9 cellular contexts compared by ENCODE assay signal in genomic region chr15:91522609-91523332, GRCh38.
DNase-seq lines count a peak whose midpoint lies in the region; ATAC-seq, FAIRE-seq and TF ChIP-seq lines count a peak whose summit lies in the region.
"Had no signal": no experiment of that assay in that cellular context is flagged by ENCODE, and none has a peak within 500 bp of the region (broad histone marks: within the 10 kb centered on the region; RNA-seq: fewer than 3 reads in every experiment).

No MANE protein-coding gene starts in this region.

- CTCF ChIA-PET in RWPE1 (lab: Yijun Ruan, JAX) = no interaction called here

- WGBS in small intestine, 3 donors = 55 to 60% (median 60%) methylated on average over 2 of the region's 2 CpGs

- POLR2A ChIA-PET in RWPE1 (lab: Yijun Ruan, JAX; ENCODE audit: low non-redundant PET) = no interaction called here

- no peak overlapping the region for H3K4me3 Mint-ChIP-seq in activated CD4-positive, alpha-beta T cell treated with anti-CD3 and anti-CD28 coated beads, Interleukin-2, amount 10 ng/mL, durations not matched to agents 24 days and 14 days
- H3K4me3 Mint-ChIP-seq: T-helper 1 cell treated with Interleukin-12 subunit alpha and Interleukin-12 subunit beta and Interleukin-4 antibody, amounts not matched to agents 30 μg/mL and 1 μg/mL, for 36 hours had no signal

- no peaks in the 10 kb centered on the region for H3K36me3 Mint-ChIP-seq in activated CD4-positive, alpha-beta T cell treated with anti-CD3 and anti-CD28 coated beads, Interleukin-2, amount 10 ng/mL, durations not matched to agents 24 days and 14 days (ENCODE audit: low read depth)

- DNase-seq in activated CD4-positive, alpha-beta T cell treated with anti-CD3 and anti-CD28 coated beads, Interleukin-2, amount 10 ng/mL, durations not matched to agents 24 days and 14 days = peak; percentile 61
- no peak for DNase-seq in activated CD4-positive, alpha-beta T cell treated with anti-CD3 and anti-CD28 coated beads for 4 hours
- peak; percentile 29 for DNase-seq in RWPE1 (ENCODE audit: low spot score)
- peak; percentile 86 for DNase-seq in fibroblast of the aortic adventitia (ENCODE audit: low read depth)
- peak; percentile 24 for DNase-seq in small intestine
- DNase-seq in activated gamma-delta T cell (lab: John Stamatoyannopoulos, UW) = no peak
- no peak for DNase-seq in HTR-8/SVneo (ENCODE audit: insufficient read length, low spot score)

- TF ChIP-seq CTCF in RWPE1 (conservative IDR thresholded peaks at IDR 0.05; ENCODE audit: low read depth) = no peak; the same call in 1 of the 2 replicates
- TF ChIP-seq CTCF in fibroblast of the aortic adventitia (IDR thresholded peaks at IDR 0.05; ENCODE audit: insufficient read depth, low read length) = peak; percentile 72

- ATAC-seq in HG03095 (IDR thresholded peaks at IDR 0.05; ENCODE audit: unreplicated experiment) = no peak

- H3K36me3 ChIP-seq in small intestine (ENCODE audit: control insufficient read depth in 2 of 2, insufficient read depth in 2 of 2, low read length in 2 of 2) = no peaks in the 10 kb centered on the region

- H3K9me3 Mint-ChIP-seq in activated CD4-positive, alpha-beta T cell treated with anti-CD3 and anti-CD28 coated beads, Interleukin-2, amount 10 ng/mL, durations not matched to agents 24 days and 14 days = no peaks in the 10 kb centered on the region
- H3K9me3 Mint-ChIP-seq: T-helper 1 cell treated with Interleukin-12 subunit alpha and Interleukin-12 subunit beta and Interleukin-4 antibody, amounts not matched to agents 30 μg/mL and 1 μg/mL, for 36 hours had no signal

- H3K9me3 ChIP-seq in small intestine (ENCODE audit: control insufficient read depth, low read depth) = no peaks in the 10 kb centered on the region

- FAIRE-seq in small intestine (lab: Jason Lieb, UNC) (no peak), HTR-8/SVneo (lab: Jason Lieb, UNC) (no peak)

- H3K27me3 Mint-ChIP-seq in activated CD4-positive, alpha-beta T cell treated with anti-CD3 and anti-CD28 coated beads, Interleukin-2, amount 10 ng/mL, durations not matched to agents 24 days and 14 days = peaks cover 7% of the 10 kb centered on the region

- intact Hi-C loops in activated CD4-positive, alpha-beta T cell treated with anti-CD3 and anti-CD28 coated beads, Interleukin-2, amount 10 ng/mL, durations not matched to agents 24 days and 14 days (cut with micrococcal nuclease) = loop anchor here (1.0 kb wide), 1 partner anchor 219 kb away; no protein-coding TSS in a partner anchor

- no peaks in the 10 kb centered on the region for H3K27me3 ChIP-seq in small intestine (ENCODE audit: control insufficient read depth in 2 of 2, insufficient read depth in 2 of 2, low read length in 2 of 2)

- H3K4me1 ChIP-seq in small intestine (ENCODE audit: control insufficient read depth in 2 of 2, insufficient read depth in 1 of 2, low read depth in 1 of 2, low read length in 1 of 2) = no peaks in the 10 kb centered on the region

- H3K4me3 ChIP-seq in fibroblast of the aortic adventitia (ENCODE audit: low read depth, low read length) = no peak overlapping the region
- H3K4me3 ChIP-seq in small intestine (ENCODE audit: low read depth in 1 of 2, low read length in 2 of 2) = no peak overlapping the region

- no peak overlapping the region for H3K27ac ChIP-seq in RWPE1
- no peak overlapping the region for H3K27ac ChIP-seq in small intestine (ENCODE audit: low read depth in 1 of 2, low read length in 1 of 2)

- no peak overlapping the region for H3K27ac Mint-ChIP-seq in activated CD4-positive, alpha-beta T cell treated with anti-CD3 and anti-CD28 coated beads, Interleukin-2, amount 10 ng/mL, durations not matched to agents 24 days and 14 days
- H3K27ac Mint-ChIP-seq: T-helper 1 cell treated with Interleukin-12 subunit alpha and Interleukin-12 subunit beta and Interleukin-4 antibody, amounts not matched to agents 30 μg/mL and 1 μg/mL, for 36 hours had no signal

- H3K4me1 Mint-ChIP-seq in activated CD4-positive, alpha-beta T cell treated with anti-CD3 and anti-CD28 coated beads, Interleukin-2, amount 10 ng/mL, durations not matched to agents 24 days and 14 days = peaks cover 9% of the 10 kb centered on the region

Comparison
In these comparisons a context has a peak if more than half of its experiments do, and no peak if none do; other contexts are left out.
1. DNase-seq: peak in activated CD4-positive, alpha-beta T cell treated with anti-CD3 and anti-CD28 coated beads, Interleukin-2, amount 10 ng/mL, durations not matched to agents 24 days and 14 days (single experiment), RWPE1 (single experiment), fibroblast of the aortic adventitia (single experiment) and small intestine (single experiment); none in activated CD4-positive, alpha-beta T cell treated with anti-CD3 and anti-CD28 coated beads for 4 hours (0 of 2), activated gamma-delta T cell (single experiment) and HTR-8/SVneo (single experiment).